1 cellular context compared by ENCODE assay signal in the genomic region with DNA sequence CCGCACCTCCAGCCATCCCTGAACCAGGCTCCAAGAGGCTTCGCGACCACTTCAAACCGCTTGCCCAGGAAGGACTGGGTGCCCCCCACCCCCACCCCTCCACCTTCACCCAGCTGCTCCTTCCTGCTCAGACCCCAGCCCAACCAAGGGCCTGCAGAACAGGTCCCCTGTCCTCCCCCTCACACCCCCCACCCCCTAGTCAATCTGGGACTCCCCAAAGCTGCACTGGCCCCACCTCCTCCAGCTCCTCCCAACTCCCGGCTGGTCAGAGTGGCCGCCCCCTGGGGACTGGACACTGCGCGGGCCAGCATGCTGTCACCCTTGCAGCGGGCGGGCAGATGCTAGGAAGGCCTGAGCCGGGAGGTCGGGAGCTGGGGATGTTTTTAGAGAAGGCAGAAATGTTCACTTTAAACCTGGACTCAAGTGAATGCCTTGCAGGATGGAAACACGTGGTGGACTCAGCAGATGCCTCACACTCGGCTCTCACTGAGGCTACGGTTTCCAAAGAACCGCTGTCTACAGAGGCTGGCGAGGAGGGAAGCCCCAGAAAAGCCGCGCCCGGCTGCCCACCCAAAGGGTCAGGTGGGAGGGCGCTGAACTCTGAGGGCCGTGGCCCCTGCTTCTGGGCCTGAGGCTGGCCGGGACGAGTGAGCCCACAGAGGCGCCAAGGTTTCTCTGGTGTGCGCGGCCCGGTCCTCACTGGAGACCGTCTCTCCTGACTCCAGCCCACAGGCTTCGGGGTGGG.
TF ChIP-seq lines count a peak whose summit lies in the region.

No MANE protein-coding gene starts in this region.

TF ChIP-seq in A549, 52 proteins besides CTCF, POLR2A, EP300 and RAD21 (continued from another document):
- TF ChIP-seq HMGXB4 (CRISPR knock-in tag; IDR thresholded peaks at IDR 0.05; ENCODE audit: borderline replicate concordance) (no peak), EHF (CRISPR knock-in tag; IDR thresholded peaks at IDR 0.05) (no peak), ESRRA (IDR thresholded peaks at IDR 0.05; ENCODE audit: borderline replicate concordance, low read length) (no peak), BHLHE40 (IDR thresholded peaks at IDR 0.05; ENCODE audit: low read depth, low read length) (no peak), RFX5 (IDR thresholded peaks at IDR 0.05) (no peak), CEBPB (IDR thresholded peaks at IDR 0.05) (no peak)
